Comparison of ENCODE assay signal across 25 cellular contexts in genomic region chr13:73433893-73434292, GRCh38.
"Had no signal": no experiment of that assay in that cellular context is flagged by ENCODE, and none has a peak within 500 bp of the region (broad histone marks: within the 10 kb centered on the region; RNA-seq: fewer than 3 reads in every experiment).

No MANE protein-coding gene starts in this region.

- H3K27me3 Mint-ChIP-seq: activated CD4-positive, alpha-beta T cell treated with anti-CD3 and anti-CD28 coated beads, Interleukin-2, amount 10 ng/mL, durations not matched to agents 24 days and 14 days; activated T-cell treated with anti-CD3 and anti-CD28 coated beads, Interleukin-2, amount 50 U/mL, for 24 hours; dendritic cell treated with granulocyte-macrophage colony-stimulating factor and Interleukin-4, amounts not matched to agents 40 ng/mL and 50 ng/mL, for 4 days had no signal

- H3K27ac ChIP-seq: lower lobe of right lung, right atrium auricular region, testis had no signal

- H3K4me3 Mint-ChIP-seq: activated CD4-positive, alpha-beta memory T cell treated with anti-CD3 and anti-CD28 coated beads for 36 hours; activated CD4-positive, alpha-beta T cell treated with anti-CD3 and anti-CD28 coated beads, Interleukin-2, amount 10 ng/mL, durations not matched to agents 24 days and 14 days; activated T-cell treated with anti-CD3 and anti-CD28 coated beads, Interleukin-2, amount 50 U/mL, for 24 hours; dendritic cell treated with granulocyte-macrophage colony-stimulating factor and Interleukin-4, amounts not matched to agents 40 ng/mL and 50 ng/mL, for 4 days; natural killer cell treated with Interleukin-12 subunit alpha and Interleukin-12 subunit beta and Interleukin-15 and Interleukin-18, amount 100 ng/mL, for 72 hours; T-helper 1 cell treated with Interleukin-12 subunit alpha and Interleukin-12 subunit beta and Interleukin-4 antibody, amounts not matched to agents 30 μg/mL and 1 μg/mL, for 36 hours had no signal

- H3K4me1 ChIP-seq: lower lobe of right lung, right atrium auricular region, testis had no signal

- DNase-seq: activated CD4-positive, alpha-beta memory T cell treated with anti-CD3 and anti-CD28 coated beads for 36 hours; activated CD4-positive, alpha-beta T cell treated with anti-CD3 and anti-CD28 coated beads, Interleukin-2, amount 10 ng/mL, durations not matched to agents 24 days and 14 days; activated CD8-positive, alpha-beta memory T cell treated with anti-CD3 and anti-CD28 coated beads, Interleukin-2, amount 50 U/mL, for 48 hours; activated gamma-delta T cell; activated naive CD4-positive, alpha-beta T cell treated with anti-CD3 and anti-CD28 coated beads, Interleukin-2, amount 50 U/mL, for 16 hours; activated T-cell treated with anti-CD3 and anti-CD28 coated beads, Interleukin-2, amount 50 U/mL, for 24 hours; amygdala; central memory CD4-positive, alpha-beta T cell; effector CD4-positive, alpha-beta T cell; head of caudate nucleus; kidney glomerular epithelial cell; lower lobe of right lung; mesendoderm; stimulated activated CD4-positive, alpha-beta T cell treated with anti-CD3 and anti-CD28 coated beads, Interleukin-15, amount 100 ng/mL, for 24 hours; stimulated activated CD4-positive, alpha-beta T cell treated with anti-CD3 and anti-CD28 coated beads, Interleukin-2, amount 100 ng/mL, for 24 hours; stimulated activated naive CD4-positive, alpha-beta T cell treated with Interleukin-2 at 50 U/mL for 16 hours; SW 1271; T1000; testis; transverse colon had no signal

- H3K27me3 ChIP-seq: right atrium auricular region, testis, transverse colon had no signal

- H3K27ac Mint-ChIP-seq: activated CD4-positive, alpha-beta memory T cell treated with anti-CD3 and anti-CD28 coated beads for 36 hours; activated CD4-positive, alpha-beta T cell treated with anti-CD3 and anti-CD28 coated beads, Interleukin-2, amount 10 ng/mL, durations not matched to agents 24 days and 14 days; activated T-cell treated with anti-CD3 and anti-CD28 coated beads, Interleukin-2, amount 50 U/mL, for 24 hours; dendritic cell treated with granulocyte-macrophage colony-stimulating factor and Interleukin-4, amounts not matched to agents 40 ng/mL and 50 ng/mL, for 4 days; T-helper 1 cell treated with Interleukin-12 subunit alpha and Interleukin-12 subunit beta and Interleukin-4 antibody, amounts not matched to agents 30 μg/mL and 1 μg/mL, for 36 hours had no signal

- H3K36me3 Mint-ChIP-seq: natural killer cell treated with Interleukin-12 subunit alpha and Interleukin-12 subunit beta and Interleukin-15 and Interleukin-18, amount 100 ng/mL, for 72 hours had no signal

- ATAC-seq: left lobe of liver, lower lobe of right lung had no signal

- H3K4me3 ChIP-seq: lower lobe of right lung, right atrium auricular region, testis, transverse colon had no signal

- H3K9me3 ChIP-seq: testis had no signal

- H3K36me3 ChIP-seq: lower lobe of right lung, right atrium auricular region, transverse colon had no signal
